1 cellular context compared by ENCODE assay signal in genomic region chr3:61574854-61575253, GRCh38.
TF ChIP-seq lines count a peak whose summit lies in the region.

No MANE protein-coding gene starts in this region.

TF ChIP-seq in GM23338, 12 proteins besides CTCF, POLR2A, EP300 and RAD21 (continued from another document):
- TF ChIP-seq, protein P1, sequence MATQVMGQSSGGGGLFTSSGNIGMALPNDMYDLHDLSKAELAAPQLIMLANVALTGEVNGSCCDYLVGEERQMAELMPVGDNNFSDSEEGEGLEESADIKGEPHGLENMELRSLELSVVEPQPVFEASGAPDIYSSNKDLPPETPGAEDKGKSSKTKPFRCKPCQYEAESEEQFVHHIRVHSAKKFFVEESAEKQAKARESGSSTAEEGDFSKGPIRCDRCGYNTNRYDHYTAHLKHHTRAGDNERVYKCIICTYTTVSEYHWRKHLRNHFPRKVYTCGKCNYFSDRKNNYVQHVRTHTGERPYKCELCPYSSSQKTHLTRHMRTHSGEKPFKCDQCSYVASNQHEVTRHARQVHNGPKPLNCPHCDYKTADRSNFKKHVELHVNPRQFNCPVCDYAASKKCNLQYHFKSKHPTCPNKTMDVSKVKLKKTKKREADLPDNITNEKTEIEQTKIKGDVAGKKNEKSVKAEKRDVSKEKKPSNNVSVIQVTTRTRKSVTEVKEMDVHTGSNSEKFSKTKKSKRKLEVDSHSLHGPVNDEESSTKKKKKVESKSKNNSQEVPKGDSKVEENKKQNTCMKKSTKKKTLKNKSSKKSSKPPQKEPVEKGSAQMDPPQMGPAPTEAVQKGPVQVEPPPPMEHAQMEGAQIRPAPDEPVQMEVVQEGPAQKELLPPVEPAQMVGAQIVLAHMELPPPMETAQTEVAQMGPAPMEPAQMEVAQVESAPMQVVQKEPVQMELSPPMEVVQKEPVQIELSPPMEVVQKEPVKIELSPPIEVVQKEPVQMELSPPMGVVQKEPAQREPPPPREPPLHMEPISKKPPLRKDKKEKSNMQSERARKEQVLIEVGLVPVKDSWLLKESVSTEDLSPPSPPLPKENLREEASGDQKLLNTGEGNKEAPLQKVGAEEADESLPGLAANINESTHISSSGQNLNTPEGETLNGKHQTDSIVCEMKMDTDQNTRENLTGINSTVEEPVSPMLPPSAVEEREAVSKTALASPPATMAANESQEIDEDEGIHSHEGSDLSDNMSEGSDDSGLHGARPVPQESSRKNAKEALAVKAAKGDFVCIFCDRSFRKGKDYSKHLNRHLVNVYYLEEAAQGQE (IDR thresholded peaks at IDR 0.05; ENCODE audit: unreplicated experiment), result no peak
- TF ChIP-seq EZH2phosphoT487 (IDR thresholded peaks at IDR 0.05; ENCODE audit: unreplicated experiment) (no peak), NANOG (IDR thresholded peaks at IDR 0.05; ENCODE audit: borderline replicate concordance) (no peak), ZNF331 (CRISPR knock-in tag; IDR thresholded peaks at IDR 0.05; ENCODE audit: low read depth) (no peak), EZH2 (IDR thresholded peaks at IDR 0.05; ENCODE audit: low read depth, unreplicated experiment) (no peak), ZNF114 (CRISPR knock-in tag; IDR thresholded peaks at IDR 0.05) (no peak), CREB1 (CRISPR knock-in tag; IDR thresholded peaks at IDR 0.05; ENCODE audit: low read depth) (no peak), POLR2AphosphoS5 (IDR thresholded peaks at IDR 0.05; ENCODE audit: low read depth) (no peak), STAT1 (IDR thresholded peaks at IDR 0.05; ENCODE audit: unreplicated experiment) (no peak), JUNB (IDR thresholded peaks at IDR 0.05; ENCODE audit: unreplicated experiment) (no peak)
